20 cellular contexts compared by ENCODE assay signal in genomic region chr12:1273051-1273450, GRCh38.
"Had no signal": no experiment of that assay in that cellular context is flagged by ENCODE, and none has a peak within 500 bp of the region (broad histone marks: within the 10 kb centered on the region; RNA-seq: fewer than 3 reads in every experiment).

No MANE protein-coding gene starts in this region.

- H3K4me1 ChIP-seq: foreskin keratinocyte, testis, tibial nerve, upper lobe of right lung, vagina had no signal

- H3K9me3 ChIP-seq: testis, tibial nerve, upper lobe of right lung, vagina had no signal

- H3K27ac ChIP-seq: foreskin keratinocyte, skin epidermis, testis, tibial nerve, upper lobe of right lung, vagina had no signal

- DNase-seq: effector CD4-positive, alpha-beta T cell; endodermal cell; erythroblast; foreskin keratinocyte; immature natural killer cell; left colon; left ventricle myocardium superior; mesenchymal stem cell; naive thymus-derived CD4-positive, alpha-beta T cell; posterior cingulate gyrus; stimulated activated CD4-positive, alpha-beta T cell treated with anti-CD3 and anti-CD28 coated beads, Interleukin-2, amount 100 ng/mL, for 24 hours; stimulated activated CD4-positive, alpha-beta T cell treated with anti-CD3 and anti-CD28 coated beads, Interleukin-4, amount 100 ng/mL, for 4 hours; stimulated activated naive B cell treated with anti-CD40 and anti-IgM and Interleukin-4, amounts not matched to agents 10 μg/mL and 1 μg/mL and 100 μg/mL, for 72 hours; stimulated activated naive CD8-positive, alpha-beta T cell treated with anti-CD3 and anti-CD28 coated beads, Interleukin-15, amount 100 ng/mL, for 72 hours; testis; upper lobe of right lung had no signal

- H3K27me3 ChIP-seq: foreskin keratinocyte, testis, tibial nerve, upper lobe of right lung, vagina had no signal

- H3K4me3 ChIP-seq: lung, skin epidermis, testis, tibial nerve, upper lobe of right lung, vagina had no signal

- H3K36me3 ChIP-seq: upper lobe of right lung, vagina had no signal
